3 cellular contexts compared by ENCODE assay signal in the genomic region with DNA sequence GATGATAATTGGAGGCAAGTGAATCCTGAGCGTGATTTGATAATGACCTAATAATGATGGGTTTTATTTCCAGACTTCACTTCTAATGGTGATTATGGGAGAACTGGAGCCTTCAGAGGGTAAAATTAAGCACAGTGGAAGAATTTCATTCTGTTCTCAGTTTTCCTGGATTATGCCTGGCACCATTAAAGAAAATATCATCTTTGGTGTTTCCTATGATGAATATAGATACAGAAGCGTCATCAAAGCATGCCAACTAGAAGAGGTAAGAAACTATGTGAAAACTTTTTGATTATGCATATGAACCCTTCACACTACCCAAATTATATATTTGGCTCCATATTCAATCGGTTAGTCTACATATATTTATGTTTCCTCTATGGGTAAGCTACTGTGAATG.
"Had no signal": no experiment of that assay in that cellular context is flagged by ENCODE, and none has a peak within 500 bp of the region (broad histone marks: within the 10 kb centered on the region; RNA-seq: fewer than 3 reads in every experiment).

No MANE protein-coding gene starts in this region.

- H3K4me3 ChIP-seq: GM12878 had no signal

- DNase-seq: GDM1, GF-D8 had no signal
